In genomic region chr3:64935995-64936394, GRCh38 we compare ENCODE assay signal across 1 cellular context.
TF ChIP-seq lines count a peak whose summit lies in the region.

No MANE protein-coding gene starts in this region.

TF ChIP-seq in SK-N-SH treated with all-trans-retinoic acid at 6 μM for 48 hours, 23 proteins besides CTCF, POLR2A, EP300 and RAD21 (continued from another document):
- TF ChIP-seq PATZ1 (CRISPR knock-in tag; IDR thresholded peaks at IDR 0.05; ENCODE audit: borderline replicate concordance) (no peak), ZC3H10 (CRISPR knock-in tag; IDR thresholded peaks at IDR 0.05) (no peak), ESRRG (CRISPR knock-in tag; IDR thresholded peaks at IDR 0.05) (no peak), ZNF70 (CRISPR knock-in tag; IDR thresholded peaks at IDR 0.05) (no peak)
